ENCODE assay signal across 1 cellular context in genomic region chr16:56357765-56358322, GRCh38.
TF ChIP-seq lines count a peak whose summit lies in the region.

No MANE protein-coding gene starts in this region.

TF ChIP-seq in HepG2, 621 proteins besides CTCF, POLR2A, EP300 and RAD21 (continued from another document and continues in another):
- TF ChIP-seq HNF1B (CRISPR knock-in tag; IDR thresholded peaks at IDR 0.05) (peak; percentile 91; the same call in 1 of the 2 replicates), IRF9 (CRISPR knock-in tag; IDR thresholded peaks at IDR 0.05; ENCODE audit: borderline replicate concordance) (no peak), PCBP1 (IDR thresholded peaks at IDR 0.05; ENCODE audit: borderline replicate concordance, low read depth, low read length) (no peak), ZNF576 (CRISPR knock-in tag; IDR thresholded peaks at IDR 0.05) (no peak), PREB (CRISPR knock-in tag; IDR thresholded peaks at IDR 0.05) (no peak), GABPA (IDR thresholded peaks at IDR 0.05; ENCODE audit: low read depth, low read length) (no peak), GABPA (CRISPR knock-in tag; IDR thresholded peaks at IDR 0.05; ENCODE audit: low read depth) (no peak; the same call in 1 of the 2 replicates), GATAD1 (CRISPR knock-in tag; IDR thresholded peaks at IDR 0.05) (peak; percentile 24; the same call in 1 of the 2 replicates), KAT8 (CRISPR knock-in tag; IDR thresholded peaks at IDR 0.05) (peak; percentile 49; the same call in 1 of the 2 replicates), BCLAF1 (IDR thresholded peaks at IDR 0.05) (no peak), HOMEZ (CRISPR knock-in tag; IDR thresholded peaks at IDR 0.05; ENCODE audit: low read depth) (no peak), ZBTB37 (CRISPR knock-in tag; IDR thresholded peaks at IDR 0.05) (no peak), ZNF691 (CRISPR knock-in tag; IDR thresholded peaks at IDR 0.05; ENCODE audit: borderline replicate concordance, low read depth) (peak; percentile 68; the same call in 1 of the 2 replicates), WIZ (CRISPR knock-in tag; IDR thresholded peaks at IDR 0.05) (no peak), TEF (CRISPR knock-in tag; IDR thresholded peaks at IDR 0.05) (no peak), TMF1 (CRISPR knock-in tag; IDR thresholded peaks at IDR 0.05; ENCODE audit: low read depth) (no peak), TFE3 (CRISPR knock-in tag; IDR thresholded peaks at IDR 0.05) (no peak), U2AF1 (optimal IDR thresholded peaks at IDR 0.05; ENCODE audit: low read depth, low read length) (peak; percentile 41), SIN3B (IDR thresholded peaks at IDR 0.05; ENCODE audit: low read length) (no peak), ZSCAN12 (CRISPR knock-in tag; IDR thresholded peaks at IDR 0.05) (no peak), ARNT (IDR thresholded peaks at IDR 0.05) (no peak), SNAI1 (CRISPR knock-in tag; IDR thresholded peaks at IDR 0.05; ENCODE audit: borderline replicate concordance) (no peak), MAX (IDR thresholded peaks at IDR 0.05) (peak; percentile 82), ZNF724P (CRISPR knock-in tag; IDR thresholded peaks at IDR 0.05; ENCODE audit: borderline replicate concordance) (peak; percentile 69; the same call in 1 of the 2 replicates), ZNF512B (CRISPR knock-in tag; IDR thresholded peaks at IDR 0.05; ENCODE audit: borderline replicate concordance) (no peak; the same call in 1 of the 2 replicates), FOXA3 (CRISPR knock-in tag; IDR thresholded peaks at IDR 0.05) (no peak), GTF3A (CRISPR knock-in tag; conservative IDR thresholded peaks at IDR 0.05) (peak; percentile 52; the same call in 1 of the 2 replicates), SALL1 (CRISPR knock-in tag; IDR thresholded peaks at IDR 0.05) (0 out of 2 replicates have a peak, but pooled peaks have one; percentile 59), LBX2 (CRISPR knock-in tag; IDR thresholded peaks at IDR 0.05; ENCODE audit: borderline replicate concordance) (no peak), TBX2 (CRISPR knock-in tag; IDR thresholded peaks at IDR 0.05; ENCODE audit: borderline replicate concordance) (no peak; the same call in 1 of the 2 replicates), ZNF251 (CRISPR knock-in tag; IDR thresholded peaks at IDR 0.05) (no peak)
